8 cellular contexts compared by ENCODE assay signal in the genomic region with DNA sequence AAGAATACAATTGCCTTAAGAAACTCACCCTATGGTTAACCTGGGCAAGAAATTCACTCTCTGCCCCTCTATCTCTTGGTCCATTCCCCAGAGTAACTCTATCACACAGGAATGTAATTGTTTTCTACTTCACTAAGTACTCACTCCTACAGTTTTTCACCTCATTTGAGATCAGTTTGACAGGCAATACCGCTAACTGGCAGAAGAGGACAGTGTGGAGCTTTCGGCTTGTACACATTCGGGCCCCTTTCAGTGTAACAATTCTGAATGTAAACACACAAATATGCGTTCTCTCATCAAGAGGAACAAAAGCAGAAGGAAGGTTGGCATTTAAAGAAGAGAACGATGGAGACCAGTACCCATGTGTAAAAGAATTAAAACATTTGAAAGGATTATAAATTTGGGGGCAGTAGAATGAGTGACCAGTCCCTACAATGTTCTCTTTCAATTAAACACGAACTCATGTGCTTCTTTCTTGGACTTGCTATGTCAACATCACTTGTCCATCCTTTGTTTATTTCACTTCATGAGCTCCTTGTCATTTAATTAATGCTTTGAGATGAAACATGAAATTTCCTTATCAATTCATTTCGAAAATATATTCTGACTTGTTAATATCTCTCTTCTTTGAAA.
A peak's percentile ranks its signal among the peaks of the same experiment; 100 is the strongest.
DNase-seq lines count a peak whose midpoint lies in the region; ATAC-seq, FAIRE-seq and TF ChIP-seq lines count a peak whose summit lies in the region.

No MANE protein-coding gene starts in this region.

- H3K27me3 Mint-ChIP-seq in Caco-2 (ENCODE audit: insufficient read depth, unreplicated experiment), result peaks cover 4% of the 10 kb centered on the region
- H3K27me3 Mint-ChIP-seq in activated CD4-positive, alpha-beta memory T cell treated with anti-CD3 and anti-CD28 coated beads for 36 hours, result no peaks in the 10 kb centered on the region
- H3K27me3 Mint-ChIP-seq in activated naive CD8-positive, alpha-beta T cell treated with anti-CD3 and anti-CD28 coated beads, Interleukin-2, amount 50 U/mL, for 24 hours, result no peaks in the 10 kb centered on the region

- no peak overlapping the region for H3K4me2 ChIP-seq in endothelial cell of umbilical vein (ENCODE audit: insufficient read depth, low read length)

- no TSS peak for BruUV-seq in Caco-2 (replicated peaks; lab: Mats Ljungman, UMichigan)
- no TSS peak for BruUV-seq in endothelial cell of umbilical vein (replicated peaks; lab: Mats Ljungman, UMichigan)

- 16 to 40% (median 20%) methylated on average over 7 of the region's 7 CpGs for WGBS in small intestine, 3 donors
- WGBS in psoas muscle, 3 donors, result 53 to 55% (median 54%) methylated on average over 7 of the region's 7 CpGs

- no peaks in the 10 kb centered on the region for H4K20me1 ChIP-seq in endothelial cell of umbilical vein (replicated peaks; ENCODE audit: control insufficient read depth, extremely low read depth, insufficient read depth, low read length)

- H3K9me3 Mint-ChIP-seq in Caco-2 (ENCODE audit: unreplicated experiment), result no peaks in the 10 kb centered on the region
- H3K9me3 Mint-ChIP-seq in activated CD4-positive, alpha-beta memory T cell treated with anti-CD3 and anti-CD28 coated beads for 36 hours, result no peaks in the 10 kb centered on the region
- no peaks in the 10 kb centered on the region for H3K9me3 Mint-ChIP-seq in activated naive CD8-positive, alpha-beta T cell treated with anti-CD3 and anti-CD28 coated beads, Interleukin-2, amount 50 U/mL, for 24 hours

- H3K27me3 ChIP-seq in Caco-2 (replicated peaks; ENCODE audit: control insufficient read depth, insufficient read depth, low read length) (no peaks in the 10 kb centered on the region), endothelial cell of umbilical vein (ENCODE audit: control insufficient read depth in 2 of 2, insufficient read depth in 2 of 2, low read length in 2 of 2) (no peaks in the 10 kb centered on the region), small intestine (ENCODE audit: control insufficient read depth in 2 of 2, insufficient read depth in 2 of 2, low read length in 2 of 2) (no peaks in the 10 kb centered on the region), psoas muscle (ENCODE audit: insufficient read depth in 3 of 3, low read length in 2 of 3) (no peaks in the 10 kb centered on the region)

- peak in 1 of 2 experiments; percentile 17 for DNase-seq in Caco-2
- peak; percentile 58 for DNase-seq in NCI-H82 (lab: John Stamatoyannopoulos, UW)
- DNase-seq in endothelial cell of umbilical vein (ENCODE audit: low read depth, low spot score), result peak; percentile 22
- peak; percentile 23 for DNase-seq in small intestine
- no peak for DNase-seq in psoas muscle
- no peak for DNase-seq in activated CD4-positive, alpha-beta memory T cell treated with anti-CD3 and anti-CD28 coated beads for 36 hours
- DNase-seq in activated naive CD8-positive, alpha-beta T cell treated with anti-CD3 and anti-CD28 coated beads, Interleukin-2, amount 50 U/mL, for 24 hours, result no peak

- H3K4me1 ChIP-seq in Caco-2 (no peaks in the 10 kb centered on the region), endothelial cell of umbilical vein (ENCODE audit: control insufficient read depth, extremely low read depth, insufficient read depth, low read length) (no peaks in the 10 kb centered on the region), small intestine (ENCODE audit: control insufficient read depth in 2 of 2, insufficient read depth in 1 of 2, low read depth in 1 of 2, low read length in 1 of 2) (no peaks in the 10 kb centered on the region), psoas muscle (no peaks in the 10 kb centered on the region)

- H3K4me1 Mint-ChIP-seq in Caco-2 (ENCODE audit: low read depth, unreplicated experiment), result no peaks in the 10 kb centered on the region
- no peaks in the 10 kb centered on the region for H3K4me1 Mint-ChIP-seq in activated CD4-positive, alpha-beta memory T cell treated with anti-CD3 and anti-CD28 coated beads for 36 hours (ENCODE audit: low read depth)
- no peaks in the 10 kb centered on the region for H3K4me1 Mint-ChIP-seq in activated naive CD8-positive, alpha-beta T cell treated with anti-CD3 and anti-CD28 coated beads, Interleukin-2, amount 50 U/mL, for 24 hours

- no peaks in the 10 kb centered on the region for H3K79me2 ChIP-seq in endothelial cell of umbilical vein (ENCODE audit: control insufficient read depth, insufficient read depth, low read length)

- POLR2A ChIA-PET in Caco-2 (lab: Charles Lee) (no interaction called here), endothelial cell of umbilical vein (lab: Charles Lee) (no interaction called here)
- POLR2A ChIA-PET in activated CD4-positive, alpha-beta memory T cell treated with anti-CD3 and anti-CD28 coated beads for 36 hours (lab: Charles Lee), result no interaction called here

- H3K4me3 ChIP-seq in Caco-2 (ENCODE audit: low read depth, low read length), result no peak overlapping the region
- no peak overlapping the region for H3K4me3 ChIP-seq in endothelial cell of umbilical vein (replicated peaks in 1 of 3; ENCODE audit: insufficient read depth in 1 of 3, low read depth in 1 of 3, low read length in 3 of 3)
- H3K4me3 ChIP-seq in small intestine (ENCODE audit: low read depth in 1 of 2, low read length in 2 of 2), result no peak overlapping the region
- no peak overlapping the region for H3K4me3 ChIP-seq in psoas muscle

- H3K36me3 Mint-ChIP-seq in Caco-2 (ENCODE audit: insufficient read depth, unreplicated experiment), result no peaks in the 10 kb centered on the region
- no peaks in the 10 kb centered on the region for H3K36me3 Mint-ChIP-seq in activated CD4-positive, alpha-beta memory T cell treated with anti-CD3 and anti-CD28 coated beads for 36 hours
- H3K36me3 Mint-ChIP-seq in activated naive CD8-positive, alpha-beta T cell treated with anti-CD3 and anti-CD28 coated beads, Interleukin-2, amount 50 U/mL, for 24 hours (ENCODE audit: low read depth), result no peaks in the 10 kb centered on the region

- ATAC-seq in GM21390 (IDR thresholded peaks at IDR 0.05; ENCODE audit: unreplicated experiment) (peak; percentile 49), psoas muscle (no peak)
- no peak for ATAC-seq in activated naive CD8-positive, alpha-beta T cell treated with anti-CD3 and anti-CD28 coated beads, Interleukin-2, amount 50 U/mL, for 24 hours

- peak; percentile 66 to 67 for TF ChIP-seq CTCF in Caco-2 (IDR thresholded peaks at IDR 0.05; ENCODE audit: insufficient read depth in 1 of 2, low read depth in 1 of 2, low read length in 1 of 2, severe bottlenecking in 1 of 2, unreplicated experiment in 1 of 2)
- TF ChIP-seq CTCF in endothelial cell of umbilical vein (IDR thresholded peaks at IDR 0.05; ENCODE audit: extremely low read depth in 1 of 2, insufficient read depth in 1 of 2, low read depth in 1 of 2, low read length in 2 of 2), result peak; percentile 38 to 51
- no peak for TF ChIP-seq CTCF in psoas muscle (IDR thresholded peaks at IDR 0.05)

- no peak overlapping the region for H2AFZ ChIP-seq in endothelial cell of umbilical vein (ENCODE audit: low read depth, low read length)

- intact Hi-C loops in Caco-2 (cut with micrococcal nuclease; ENCODE audit: unreplicated experiment), result loop anchor here (2.0 kb wide), 1 partner anchor 304 kb away; no protein-coding TSS in a partner anchor
- intact Hi-C loops in endothelial cell of umbilical vein (cut with micrococcal nuclease), result loop anchor here (2.0 kb wide), 1 partner anchor 304 kb away; no protein-coding TSS in a partner anchor
- intact Hi-C loops in psoas muscle (cut with DNase I), result no loop called here
- intact Hi-C loops in activated CD4-positive, alpha-beta memory T cell treated with anti-CD3 and anti-CD28 coated beads for 36 hours (cut with micrococcal nuclease), result no loop called here

- no peak for TF ChIP-seq POLR2A in endothelial cell of umbilical vein (IDR thresholded peaks at IDR 0.05; ENCODE audit: low read depth, low read length)

- FAIRE-seq in endothelial cell of umbilical vein (lab: Jason Lieb, UNC), result no peak
- FAIRE-seq in small intestine (lab: Jason Lieb, UNC), result no peak

- no peak overlapping the region for H3K27ac Mint-ChIP-seq in Caco-2 (ENCODE audit: unreplicated experiment)
- no peak overlapping the region for H3K27ac Mint-ChIP-seq in activated CD4-positive, alpha-beta memory T cell treated with anti-CD3 and anti-CD28 coated beads for 36 hours
- H3K27ac Mint-ChIP-seq in activated naive CD8-positive, alpha-beta T cell treated with anti-CD3 and anti-CD28 coated beads, Interleukin-2, amount 50 U/mL, for 24 hours, result no peak overlapping the region

- dilution Hi-C loops in endothelial cell of umbilical vein (cut with MboI; ENCODE audit: extremely low pct_ligation_motif_present, low sequenced_read_pairs), result no loop called here

- CTCF ChIA-PET in Caco-2 (lab: Charles Lee) (no interaction called here), endothelial cell of umbilical vein (lab: Charles Lee) (interaction anchor here (0.9 to 1.4 kb wide), 3 partner anchors 22 to 305 kb away, joined by 3 to 4 read pairs (median 4); no protein-coding TSS in a partner anchor)
- CTCF ChIA-PET in activated CD4-positive, alpha-beta memory T cell treated with anti-CD3 and anti-CD28 coated beads for 36 hours (lab: Charles Lee), result no interaction called here

- H3K36me3 ChIP-seq in Caco-2 (ENCODE audit: control insufficient read depth, insufficient read depth, low read length) (no peaks in the 10 kb centered on the region), endothelial cell of umbilical vein (ENCODE audit: control insufficient read depth in 2 of 2, extremely low read depth in 1 of 2, insufficient read depth in 2 of 2, low read length in 2 of 2) (no peaks in the 10 kb centered on the region), small intestine (ENCODE audit: control insufficient read depth in 2 of 2, insufficient read depth in 2 of 2, low read length in 2 of 2) (no peaks in the 10 kb centered on the region), psoas muscle (ENCODE audit: insufficient read depth in 1 of 2, low read depth in 1 of 2) (no peaks in the 10 kb centered on the region)

- H3K4me3 Mint-ChIP-seq in Caco-2 (ENCODE audit: unreplicated experiment), result no peak overlapping the region
- H3K4me3 Mint-ChIP-seq in activated CD4-positive, alpha-beta memory T cell treated with anti-CD3 and anti-CD28 coated beads for 36 hours, result no peak overlapping the region
- H3K4me3 Mint-ChIP-seq in activated naive CD8-positive, alpha-beta T cell treated with anti-CD3 and anti-CD28 coated beads, Interleukin-2, amount 50 U/mL, for 24 hours, result no peak overlapping the region

- H3K27ac ChIP-seq in endothelial cell of umbilical vein (ENCODE audit: insufficient read depth, low read depth, low read length) (no peak overlapping the region), small intestine (ENCODE audit: low read depth in 1 of 2, low read length in 1 of 2) (no peak overlapping the region), psoas muscle (no peak overlapping the region)

- H3K9me1 ChIP-seq in endothelial cell of umbilical vein (replicated peaks; ENCODE audit: control insufficient read depth, extremely low read depth, insufficient read depth, low read length), result no peaks in the 10 kb centered on the region

- H3K9me3 ChIP-seq in Caco-2, result no peaks in the 10 kb centered on the region
- no peaks in the 10 kb centered on the region for H3K9me3 ChIP-seq in endothelial cell of umbilical vein (replicated peaks; ENCODE audit: control insufficient read depth, insufficient read depth, low read length)
- H3K9me3 ChIP-seq in small intestine (ENCODE audit: control insufficient read depth, low read depth), result no peaks in the 10 kb centered on the region
- no peaks in the 10 kb centered on the region for H3K9me3 ChIP-seq in psoas muscle

- H3K9ac ChIP-seq in endothelial cell of umbilical vein (replicated peaks; ENCODE audit: extremely low read depth, insufficient read depth, low read length), result no peak overlapping the region

Comparison
In these comparisons a context has a peak if more than half of its experiments do, and no peak if none do; other contexts are left out.
1. DNase-seq: peak in NCI-H82 (single experiment), endothelial cell of umbilical vein (single experiment) and small intestine (single experiment); none in psoas muscle (0 of 2), activated CD4-positive, alpha-beta memory T cell treated with anti-CD3 and anti-CD28 coated beads for 36 hours (single experiment) and activated naive CD8-positive, alpha-beta T cell treated with anti-CD3 and anti-CD28 coated beads, Interleukin-2, amount 50 U/mL, for 24 hours (single experiment).
2. intact Hi-C loops: an anchor here in Caco-2 (2.0 kb wide) and endothelial cell of umbilical vein (2.0 kb wide); none called in psoas muscle and activated CD4-positive, alpha-beta memory T cell treated with anti-CD3 and anti-CD28 coated beads for 36 hours.